In genomic region chr21:42063578-42064521, GRCh38 we compare ENCODE assay signal across 8 cellular contexts. TPM values are rescaled to one million over a fixed set of nuclear protein-coding genes. Genes with fewer than 3 reads are reported as not detected.
DNase-seq lines count a peak whose midpoint lies in the region; ATAC-seq and TF ChIP-seq lines count a peak whose summit lies in the region.

No MANE protein-coding gene starts in this region.

- TF ChIP-seq CTCF in right atrium auricular region (IDR thresholded peaks at IDR 0.05) (no peak), esophagus muscularis mucosa (IDR thresholded peaks at IDR 0.05) (no peak)

- H3K27ac ChIP-seq in right atrium auricular region = no peak overlapping the region
- no peak overlapping the region for H3K27ac ChIP-seq in esophagus muscularis mucosa (replicated peaks in 1 of 4)

- no peak for TF ChIP-seq POLR2A in esophagus muscularis mucosa (IDR thresholded peaks at IDR 0.05; ENCODE audit: low read depth)

- no peak for TF ChIP-seq EP300 in esophagus muscularis mucosa (IDR thresholded peaks at IDR 0.05)

- H3K36me3 Mint-ChIP-seq in memory B cell = no peaks in the 10 kb centered on the region

- no peaks in the 10 kb centered on the region for H3K27me3 Mint-ChIP-seq in memory B cell

- no peak for DNase-seq in Right ventricle myocardium superior
- DNase-seq in right atrium auricular region (ENCODE audit: low spot score) = no peak
- peak; percentile 11 for DNase-seq in NCI-H526 treated with DMSO at 0.1 percent for 48 hours (lab: John Stamatoyannopoulos, UW)
- peak; percentile 61 for DNase-seq in activated T-cell treated with anti-CD3 and anti-CD28 coated beads, Interleukin-2, amount 50 U/mL, for 1 hour
- peak; percentile 66 to 68 for DNase-seq in memory B cell (ENCODE audit: low spot score in 2 of 2)
- DNase-seq in mucosa of gallbladder (ENCODE audit: low spot score) = no peak
- no peak for DNase-seq in AG08395 (ENCODE audit: low spot score)
- no peak for DNase-seq in esophagus muscularis mucosa (ENCODE audit: extremely low spot score)

- no peaks in the 10 kb centered on the region for H3K9me3 Mint-ChIP-seq in memory B cell

- WGBS in esophagus muscularis mucosa = 75% methylated on average over 25 of the region's 28 CpGs

- H3K4me1 ChIP-seq in right atrium auricular region (peaks cover 0 to 4% of the 10 kb centered on the region in 2 donors), esophagus muscularis mucosa (peaks cover 0 to 10% (median 8%) of the 10 kb centered on the region in 4 donors)

- intact Hi-C loops in Right ventricle myocardium superior (cut with DNase I) (no loop called here), esophagus muscularis mucosa (cut with DNase I) (no loop called here)

- no peaks in the 10 kb centered on the region for H3K27me3 ChIP-seq in right atrium auricular region
- H3K27me3 ChIP-seq in esophagus muscularis mucosa = peaks cover 0 to 69% (median 0%) of the 10 kb centered on the region in 4 donors

- no peak overlapping the region for H3K4me3 ChIP-seq in right atrium auricular region
- H3K4me3 ChIP-seq in esophagus muscularis mucosa = no peak overlapping the region

- H3K9me3 ChIP-seq in right atrium auricular region (no peaks in the 10 kb centered on the region), esophagus muscularis mucosa (no peaks in the 10 kb centered on the region)

- ATAC-seq in Right ventricle myocardium superior (ENCODE audit: poor library complexity) (peak; percentile 50), memory B cell (ENCODE audit: low read depth) (peak; percentile 59)

- peak overlapping the region; percentile 95 for H3K27ac Mint-ChIP-seq in memory B cell

- H3K36me3 ChIP-seq in right atrium auricular region (no peaks in the 10 kb centered on the region), esophagus muscularis mucosa (no peaks in the 10 kb centered on the region)

- H3K4me3 Mint-ChIP-seq in memory B cell = peak overlapping the region; percentile 93

- peaks cover 58% of the 10 kb centered on the region for H3K4me1 Mint-ChIP-seq in memory B cell

RNA-seq across cellular contexts. Expression of gene UMODL1, which starts 7.3 kb away (rescaled TPM):
- total RNA-seq in Right ventricle myocardium superior = 0.05 TPM
- not detected for total RNA-seq in right atrium auricular region
- total RNA-seq in mucosa of gallbladder = not detected
- total RNA-seq in esophagus muscularis mucosa = under 1 TPM in 1 of 4 donors, not detected in 3; 0.13 TPM

RNA-seq across cellular contexts. Expression of gene ZBTB21, which starts 53.7 kb away (rescaled TPM):
- total RNA-seq in Right ventricle myocardium superior (5.5 TPM), right atrium auricular region (10 to 100 TPM in 1 of 2 donors, 1 to 10 TPM in 1; 5.5 to 10.3 TPM), mucosa of gallbladder (22.8 TPM), esophagus muscularis mucosa (10 to 100 TPM in 1 of 4 donors, 1 to 10 TPM in 3; 5.9 to 15.1 (median 9.2) TPM)

Comparison
In these comparisons a context has a peak if more than half of its experiments do, and no peak if none do; other contexts are left out.
1. DNase-seq: peak in NCI-H526 treated with DMSO at 0.1 percent for 48 hours (single experiment), activated T-cell treated with anti-CD3 and anti-CD28 coated beads, Interleukin-2, amount 50 U/mL, for 1 hour (single experiment) and memory B cell (2 of 2); none in Right ventricle myocardium superior (single experiment), right atrium auricular region (single experiment), mucosa of gallbladder (single experiment), AG08395 (single experiment) and esophagus muscularis mucosa (single experiment).